ENCODE assay signal across 8 cellular contexts in the genomic region with DNA sequence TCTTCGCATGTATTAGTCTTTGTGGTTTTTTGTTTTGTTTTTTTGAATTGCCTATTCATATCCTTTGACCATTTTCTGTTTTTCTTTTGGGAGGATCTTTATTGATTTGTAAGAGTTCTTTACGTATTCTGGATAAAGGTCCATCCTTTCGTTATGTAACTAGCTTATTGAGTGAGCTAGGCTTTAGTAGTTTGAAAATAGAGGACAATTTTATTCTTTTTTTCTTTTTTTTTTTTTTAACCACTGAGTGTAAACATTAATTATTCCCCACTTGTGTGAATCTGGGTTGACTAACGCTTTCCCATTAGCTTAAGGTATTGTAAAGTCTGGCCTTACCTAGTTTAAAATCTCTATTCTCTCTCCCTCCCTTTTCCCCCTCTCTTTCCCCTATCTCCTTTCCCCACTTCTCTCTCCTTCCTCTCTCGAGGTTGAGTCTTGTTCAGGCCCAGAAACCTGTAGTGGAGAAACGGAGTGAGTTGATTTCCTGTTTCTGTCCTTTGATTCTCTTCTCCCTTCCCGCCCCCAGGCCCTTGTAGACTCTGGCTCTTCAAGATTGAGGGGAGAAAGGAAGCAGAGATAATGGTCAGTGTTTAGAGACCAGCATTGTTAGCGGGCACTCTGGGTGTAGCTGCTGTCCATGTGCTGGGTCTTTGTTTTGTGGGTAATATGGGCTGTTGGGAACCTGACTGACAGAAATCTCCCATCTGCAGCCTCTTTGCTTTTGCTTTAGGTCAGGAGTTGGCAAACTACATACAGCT. TPM values are rescaled to one million over a fixed set of nuclear protein-coding genes. Genes with fewer than 3 reads are reported as not detected.
DNase-seq lines count a peak whose midpoint lies in the region; ATAC-seq and TF ChIP-seq lines count a peak whose summit lies in the region.

No MANE protein-coding gene starts in this region.

- no peaks in the 10 kb centered on the region for H3K27me3 Mint-ChIP-seq in activated CD8-positive, alpha-beta memory T cell treated with anti-CD3 and anti-CD28 coated beads, Interleukin-2, amount 10 ng/mL, durations not matched to agents 7 days and 5 days
- no peaks in the 10 kb centered on the region for H3K27me3 Mint-ChIP-seq in activated CD4-positive, alpha-beta memory T cell treated with anti-CD3 and anti-CD28 coated beads, Interleukin-2, amount 10 ng/mL, durations not matched to agents 7 days and 5 days

- no peak overlapping the region for H3K14ac ChIP-seq in trophoblast cell (ENCODE audit: low read length)

- H3K4me1 Mint-ChIP-seq in activated CD8-positive, alpha-beta memory T cell treated with anti-CD3 and anti-CD28 coated beads, Interleukin-2, amount 10 ng/mL, durations not matched to agents 7 days and 5 days = peaks cover 36% of the 10 kb centered on the region
- peaks cover 31% of the 10 kb centered on the region for H3K4me1 Mint-ChIP-seq in activated CD4-positive, alpha-beta memory T cell treated with anti-CD3 and anti-CD28 coated beads, Interleukin-2, amount 10 ng/mL, durations not matched to agents 7 days and 5 days

- no peak overlapping the region for H2AFZ ChIP-seq in trophoblast cell (ENCODE audit: insufficient read depth, low read length, poor library complexity)

- peak overlapping the region; percentile 93 for H3K27ac Mint-ChIP-seq in activated CD8-positive, alpha-beta memory T cell treated with anti-CD3 and anti-CD28 coated beads, Interleukin-2, amount 10 ng/mL, durations not matched to agents 7 days and 5 days
- H3K27ac Mint-ChIP-seq in activated CD4-positive, alpha-beta memory T cell treated with anti-CD3 and anti-CD28 coated beads, Interleukin-2, amount 10 ng/mL, durations not matched to agents 7 days and 5 days = peak overlapping the region; percentile 96

- no peak overlapping the region for H2BK120ac ChIP-seq in trophoblast cell (ENCODE audit: insufficient read depth, low read length, poor library complexity)

- no CpG with 5 or more reads among the region's 8 CpGs for WGBS in trophoblast cell (ENCODE audit: extremely low coverage, insufficient coverage, insufficient read length)

- H3K23ac ChIP-seq in trophoblast cell (ENCODE audit: low read length) = no peak overlapping the region

- H4K8ac ChIP-seq in trophoblast cell (ENCODE audit: low read depth, low read length) = no peak overlapping the region

- H3K4me3 Mint-ChIP-seq in activated CD8-positive, alpha-beta memory T cell treated with anti-CD3 and anti-CD28 coated beads, Interleukin-2, amount 10 ng/mL, durations not matched to agents 7 days and 5 days = peak overlapping the region; percentile 88
- peak overlapping the region; percentile 88 for H3K4me3 Mint-ChIP-seq in activated CD4-positive, alpha-beta memory T cell treated with anti-CD3 and anti-CD28 coated beads, Interleukin-2, amount 10 ng/mL, durations not matched to agents 7 days and 5 days

- peak overlapping the region; percentile 81 to 88 for H3K4me3 ChIP-seq in foreskin fibroblast (ENCODE audit: low read depth in 1 of 2, low read length in 2 of 2)
- H3K4me3 ChIP-seq in trophoblast cell (ENCODE audit: low read depth, low read length) = no peak overlapping the region

- CTCF ChIA-PET in activated CD8-positive, alpha-beta memory T cell treated with anti-CD3 and anti-CD28 coated beads, Interleukin-2, amount 10 ng/mL, durations not matched to agents 7 days and 5 days (lab: Charles Lee) = interaction anchor here (0.6 to 6.0 kb wide), 13 partner anchors 8 to 185 kb away, joined by 3 to 40 read pairs (median 7); no protein-coding TSS in a partner anchor
- CTCF ChIA-PET in activated CD4-positive, alpha-beta memory T cell treated with anti-CD3 and anti-CD28 coated beads, Interleukin-2, amount 10 ng/mL, durations not matched to agents 7 days and 5 days (lab: Charles Lee) = interaction anchor here (0.6 to 4.2 kb wide), 13 partner anchors 9 to 180 kb away, joined by 3 to 36 read pairs (median 5); no protein-coding TSS in a partner anchor

- H3K79me1 ChIP-seq in trophoblast cell (ENCODE audit: low read length) = peaks cover 5% of the 10 kb centered on the region

- no peak overlapping the region for H2AK5ac ChIP-seq in trophoblast cell (ENCODE audit: low read length)

- peaks cover 9 to 11% of the 10 kb centered on the region in 2 experiments for H3K36me3 ChIP-seq in trophoblast cell (ENCODE audit: control insufficient read depth in 1 of 2, insufficient read depth in 2 of 2, low read length in 2 of 2)

- no peak overlapping the region for H3K18ac ChIP-seq in trophoblast cell (ENCODE audit: low read length)

- H3K36me3 Mint-ChIP-seq in activated CD8-positive, alpha-beta memory T cell treated with anti-CD3 and anti-CD28 coated beads, Interleukin-2, amount 10 ng/mL, durations not matched to agents 7 days and 5 days = peaks cover 28% of the 10 kb centered on the region
- peaks cover 49% of the 10 kb centered on the region for H3K36me3 Mint-ChIP-seq in activated CD4-positive, alpha-beta memory T cell treated with anti-CD3 and anti-CD28 coated beads, Interleukin-2, amount 10 ng/mL, durations not matched to agents 7 days and 5 days (ENCODE audit: low read depth)

- ATAC-seq in activated CD8-positive, alpha-beta memory T cell treated with anti-CD3 and anti-CD28 coated beads, Interleukin-2, amount 10 ng/mL, durations not matched to agents 7 days and 5 days = no peak
- ATAC-seq in HG02973 (IDR thresholded peaks at IDR 0.05; ENCODE audit: unreplicated experiment) = no peak
- no peak for ATAC-seq in HG02840 (IDR thresholded peaks at IDR 0.05; ENCODE audit: low FRiP score, unreplicated experiment)

- no peaks in the 10 kb centered on the region for H3K9me3 Mint-ChIP-seq in activated CD8-positive, alpha-beta memory T cell treated with anti-CD3 and anti-CD28 coated beads, Interleukin-2, amount 10 ng/mL, durations not matched to agents 7 days and 5 days (ENCODE audit: low read depth)
- no peaks in the 10 kb centered on the region for H3K9me3 Mint-ChIP-seq in activated CD4-positive, alpha-beta memory T cell treated with anti-CD3 and anti-CD28 coated beads, Interleukin-2, amount 10 ng/mL, durations not matched to agents 7 days and 5 days

- no peaks in the 10 kb centered on the region for H3K27me3 ChIP-seq in trophoblast cell (ENCODE audit: insufficient read depth, low read length)

- DNase-seq in activated CD8-positive, alpha-beta memory T cell treated with anti-CD3 and anti-CD28 coated beads, Interleukin-2, amount 10 ng/mL, durations not matched to agents 7 days and 5 days = no peak
- no peak for DNase-seq in activated CD8-positive, alpha-beta memory T cell treated with anti-CD3 and anti-CD28 coated beads, Interleukin-2, amount 50 U/mL, for 48 hours
- peak; percentile 17 for DNase-seq in NCI-H1105 treated with DMSO at 0.1 percent for 48 hours (lab: John Stamatoyannopoulos, UW)
- DNase-seq in activated CD4-positive, alpha-beta memory T cell treated with anti-CD3 and anti-CD28 coated beads, Interleukin-2, amount 10 ng/mL, durations not matched to agents 7 days and 5 days = no peak
- peak in 1 of 2 donors; percentile 36 for DNase-seq in foreskin fibroblast
- DNase-seq in trophoblast cell = peak in 1 of 2 donors; percentile 23

- TF ChIP-seq CTCF in foreskin fibroblast (IDR thresholded peaks at IDR 0.05; ENCODE audit: low read depth, low read length) = no peak

- POLR2A ChIA-PET in activated CD4-positive, alpha-beta memory T cell treated with anti-CD3 and anti-CD28 coated beads, Interleukin-2, amount 10 ng/mL, durations not matched to agents 7 days and 5 days (lab: Charles Lee) = interaction anchor here (1.0 to 6.0 kb wide), 20 partner anchors 9 to 262 kb away, joined by 3 to 237 read pairs (median 12); partner anchors contain the start of genes CBR3, CHAF1B and SETD4

- H4K12ac ChIP-seq in trophoblast cell (ENCODE audit: low read depth, low read length) = no peak overlapping the region

- H2BK5ac ChIP-seq in trophoblast cell (ENCODE audit: low read depth, low read length, poor library complexity) = no peak overlapping the region

- H3K79me2 ChIP-seq in trophoblast cell (ENCODE audit: control insufficient read depth, insufficient read depth, low read length, poor library complexity) = peaks cover 28% of the 10 kb centered on the region

- H3K4me2 ChIP-seq in trophoblast cell (ENCODE audit: low read length) = peak overlapping the region; percentile 97

- H2BK12ac ChIP-seq in trophoblast cell (ENCODE audit: low read length) = no peak overlapping the region

- no peak overlapping the region for H3K9ac ChIP-seq in trophoblast cell (ENCODE audit: low read length)

- H4K91ac ChIP-seq in trophoblast cell (ENCODE audit: low read depth, low read length) = peak overlapping the region; percentile 8

- H3K4me1 ChIP-seq in trophoblast cell (ENCODE audit: control insufficient read depth in 1 of 2, insufficient read depth in 2 of 2, low read length in 2 of 2) = peaks cover 0 to 5% of the 10 kb centered on the region in 2 experiments

- peak overlapping the region; percentile 14 for H3K27ac ChIP-seq in trophoblast cell (ENCODE audit: low read depth, low read length)

- no peaks in the 10 kb centered on the region for H3K9me3 ChIP-seq in trophoblast cell (ENCODE audit: insufficient read depth, low read depth, low read length)

- peak overlapping the region; percentile 60 for H3K4ac ChIP-seq in trophoblast cell (ENCODE audit: low read depth, low read length)

RNA-seq across cellular contexts. Expression of gene MORC3, which starts 1.5 kb away (rescaled TPM):
- 10 to 100 TPM; 25.6 to 30.5 TPM for total RNA-seq in activated CD8-positive, alpha-beta memory T cell treated with anti-CD3 and anti-CD28 coated beads, Interleukin-2, amount 10 ng/mL, durations not matched to agents 7 days and 5 days
- total RNA-seq in activated CD4-positive, alpha-beta memory T cell treated with anti-CD3 and anti-CD28 coated beads, Interleukin-2, amount 10 ng/mL, durations not matched to agents 7 days and 5 days = 10 to 100 TPM; 43.6 to 44.3 TPM
- polyA plus RNA-seq in trophoblast cell (2013) = 21.7 and 22.7 TPM in 2 replicates
